12 cellular contexts compared by ENCODE assay signal in genomic region chr11:34542085-34542484, GRCh38. TPM values are rescaled to one million over a fixed set of nuclear protein-coding genes. Genes with fewer than 3 reads are reported as not detected.
"Had no signal": no experiment of that assay in that cellular context is flagged by ENCODE, and none has a peak within 500 bp of the region (broad histone marks: within the 10 kb centered on the region; RNA-seq: fewer than 3 reads in every experiment).

No MANE protein-coding gene starts in this region.

- H3K36me3 ChIP-seq: HAP-1 had no signal

- FAIRE-seq: HepG2 had no signal

- H3K27ac ChIP-seq: GM23248, HL-60 had no signal

- H3K4me3 ChIP-seq: GM23248, HAP-1 had no signal

- ATAC-seq: HCT116, HepG2 had no signal

- DNase-seq: GM23248, GOT3, H7, HFFc6, KG1 had no signal

- H3K9me3 ChIP-seq: HAP-1 had no signal

- H3K9ac ChIP-seq: GM23248 had no signal

- H2AFZ ChIP-seq: GM23248 had no signal

RNA-seq across cellular contexts. Expression of gene ELF5, which starts 28.5 kb away (rescaled TPM):
- total RNA-seq: GM23248, H4, H7, HFFc6, HT1080 had no signal
- polyA plus RNA-seq: GM23248, IgD-negative memory B cell had no signal
